Comparison of ENCODE assay signal across 9 cellular contexts in genomic region chrX:133838761-133839676, GRCh38.
DNase-seq lines count a peak whose midpoint lies in the region; ATAC-seq and TF ChIP-seq lines count a peak whose summit lies in the region.
"Had no signal": no experiment of that assay in that cellular context is flagged by ENCODE, and none has a peak within 500 bp of the region (broad histone marks: within the 10 kb centered on the region; RNA-seq: fewer than 3 reads in every experiment).

No MANE protein-coding gene starts in this region.

- no peak overlapping the region for H3K27ac Mint-ChIP-seq in WTC11
- H3K27ac Mint-ChIP-seq: activated naive CD4-positive, alpha-beta T cell treated with anti-CD3 and anti-CD28 coated beads, Interleukin-2, amount 50 U/mL, for 24 hours had no signal

- ATAC-seq in WTC11 (peak; percentile 65), GM19395 (IDR thresholded peaks at IDR 0.05; ENCODE audit: unreplicated experiment) (no peak)

- TF ChIP-seq CTCF in WTC11 (IDR thresholded peaks at IDR 0.05) (peak; percentile 56), fibroblast of villous mesenchyme (IDR thresholded peaks at IDR 0.05; ENCODE audit: insufficient read depth, low read depth, low read length) (peak; percentile 66), retinal pigment epithelial cell (conservative IDR thresholded peaks at IDR 0.05; ENCODE audit: low read depth, low read length) (peak; percentile 73)

- H3K4me3 Mint-ChIP-seq in WTC11: no peak overlapping the region
- H3K4me3 Mint-ChIP-seq: activated naive CD4-positive, alpha-beta T cell treated with anti-CD3 and anti-CD28 coated beads, Interleukin-2, amount 50 U/mL, for 24 hours had no signal

- H3K4me3 ChIP-seq in fibroblast of villous mesenchyme (ENCODE audit: low read depth, low read length) (no peak overlapping the region), retinal pigment epithelial cell (ENCODE audit: low read length) (no peak overlapping the region)

- peaks cover 7% of the 10 kb centered on the region; the same call in 1 of the 2 replicates for H3K4me1 Mint-ChIP-seq in WTC11
- H3K4me1 Mint-ChIP-seq: activated naive CD4-positive, alpha-beta T cell treated with anti-CD3 and anti-CD28 coated beads, Interleukin-2, amount 50 U/mL, for 24 hours had no signal

- POLR2A ChIA-PET in WTC11 (lab: Charles Lee): no interaction called here

- H3K27me3 Mint-ChIP-seq in WTC11 (ENCODE audit: low read depth): no peaks in the 10 kb centered on the region
- H3K27me3 Mint-ChIP-seq: activated naive CD4-positive, alpha-beta T cell treated with anti-CD3 and anti-CD28 coated beads, Interleukin-2, amount 50 U/mL, for 24 hours had no signal

- CTCF ChIA-PET in WTC11 (lab: Charles Lee): interaction anchor here (0.6 to 1.7 kb wide), 19 partner anchors 8 to 187 kb away, joined by 3 to 19 read pairs (median 4); no protein-coding TSS in a partner anchor

- DNase-seq in NCI-H2171 treated with DMSO at 0.1 percent for 48 hours (lab: John Stamatoyannopoulos, UW): peak; percentile 4
- DNase-seq in NCI-H2171 (lab: John Stamatoyannopoulos, UW): no peak
- peak; percentile 11 for DNase-seq in HT1080 (ENCODE audit: low read depth)
- DNase-seq in WTC11 (ENCODE audit: low spot score): peak; percentile 42
- peak; percentile 32 for DNase-seq in fibroblast of villous mesenchyme (ENCODE audit: low read depth)
- DNase-seq in retinal pigment epithelial cell (ENCODE audit: low read depth): no peak
- no peak for DNase-seq in HPDE6-E6E7 (ENCODE audit: extremely low spot score)

- no peaks in the 10 kb centered on the region for H3K36me3 Mint-ChIP-seq in WTC11
- H3K36me3 Mint-ChIP-seq: activated naive CD4-positive, alpha-beta T cell treated with anti-CD3 and anti-CD28 coated beads, Interleukin-2, amount 50 U/mL, for 24 hours had no signal

- H3K9me3 Mint-ChIP-seq in WTC11: no peaks in the 10 kb centered on the region
- H3K9me3 Mint-ChIP-seq: activated naive CD4-positive, alpha-beta T cell treated with anti-CD3 and anti-CD28 coated beads, Interleukin-2, amount 50 U/mL, for 24 hours had no signal

TF ChIP-seq in WTC11, 78 proteins besides CTCF, POLR2A, EP300 and RAD21:
- no peak for TF ChIP-seq USF2 (CRISPR knock-in tag; IDR thresholded peaks at IDR 0.05)

Comparison
In these comparisons a context has a peak if more than half of its experiments do, and no peak if none do; other contexts are left out.
1. DNase-seq: peak in NCI-H2171 treated with DMSO at 0.1 percent for 48 hours (single experiment), HT1080 (single experiment), WTC11 (single experiment) and fibroblast of villous mesenchyme (single experiment); none in NCI-H2171 (single experiment), retinal pigment epithelial cell (single experiment) and HPDE6-E6E7 (single experiment).
2. Peak in every context shown above with its lines, with median percentiles within 50 percentile points of each other: CTCF ChIP-seq.